1 cellular context compared by ENCODE assay signal in the genomic region with DNA sequence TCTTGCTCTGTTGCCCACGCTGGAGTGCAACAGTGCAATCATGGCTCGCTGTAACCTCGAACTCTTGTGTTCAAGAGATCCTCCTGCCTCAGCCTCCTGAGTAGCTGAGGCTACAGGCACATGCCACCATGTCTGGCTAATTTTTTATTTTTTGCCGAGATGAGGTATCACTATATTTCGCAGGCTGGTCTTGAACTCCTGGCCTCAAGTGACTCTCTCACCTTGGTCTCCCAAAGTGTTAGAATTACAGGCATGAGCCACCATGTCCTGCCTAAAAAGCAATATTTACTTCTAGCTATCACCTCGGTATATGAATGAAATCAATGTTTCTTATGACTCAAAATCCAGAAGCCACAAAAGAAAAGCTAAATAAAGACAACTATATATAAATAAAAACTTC.
A peak's percentile ranks its signal among the peaks of the same experiment; 100 is the strongest.
TF ChIP-seq lines count a peak whose summit lies in the region.

No MANE protein-coding gene starts in this region.

TF ChIP-seq in GM12878, 131 proteins besides CTCF, POLR2A, EP300 and RAD21:
- TF ChIP-seq NBN (IDR thresholded peaks at IDR 0.05) (no peak), SMARCA5 (IDR thresholded peaks at IDR 0.05) (0 out of 2 replicates have a peak, but pooled peaks have one; percentile 35), FOXM1 (IDR thresholded peaks at IDR 0.05; ENCODE audit: low read depth, low read length) (no peak), MEF2A (IDR thresholded peaks at IDR 0.05; ENCODE audit: insufficient read depth, low read depth, low read length) (peak; percentile 49; the same call in 1 of the 2 replicates), JUNB (IDR thresholded peaks at IDR 0.05) (no peak), NFXL1 (IDR thresholded peaks at IDR 0.05; ENCODE audit: borderline replicate concordance) (no peak), SUPT20H (IDR thresholded peaks at IDR 0.05; ENCODE audit: borderline replicate concordance, control insufficient read depth, low read depth, low read length) (no peak), IKZF2 (IDR thresholded peaks at IDR 0.05) (no peak), NFIC (IDR thresholded peaks at IDR 0.05; ENCODE audit: low read depth, low read length) (0 out of 2 replicates have a peak, but pooled peaks have one; percentile 10), MYC (IDR thresholded peaks at IDR 0.05; ENCODE audit: insufficient read depth, insufficient read length, insufficient replicate concordance, low read length, severe bottlenecking) (no peak), KLF5 (IDR thresholded peaks at IDR 0.05; ENCODE audit: partially characterized antibody) (no peak), ASH2L (IDR thresholded peaks at IDR 0.05; ENCODE audit: borderline replicate concordance, low read depth) (no peak), SPI1 (IDR thresholded peaks at IDR 0.05; ENCODE audit: borderline replicate concordance, insufficient read depth, low read depth, low read length) (no peak)
- TF ChIP-seq, protein P1, sequence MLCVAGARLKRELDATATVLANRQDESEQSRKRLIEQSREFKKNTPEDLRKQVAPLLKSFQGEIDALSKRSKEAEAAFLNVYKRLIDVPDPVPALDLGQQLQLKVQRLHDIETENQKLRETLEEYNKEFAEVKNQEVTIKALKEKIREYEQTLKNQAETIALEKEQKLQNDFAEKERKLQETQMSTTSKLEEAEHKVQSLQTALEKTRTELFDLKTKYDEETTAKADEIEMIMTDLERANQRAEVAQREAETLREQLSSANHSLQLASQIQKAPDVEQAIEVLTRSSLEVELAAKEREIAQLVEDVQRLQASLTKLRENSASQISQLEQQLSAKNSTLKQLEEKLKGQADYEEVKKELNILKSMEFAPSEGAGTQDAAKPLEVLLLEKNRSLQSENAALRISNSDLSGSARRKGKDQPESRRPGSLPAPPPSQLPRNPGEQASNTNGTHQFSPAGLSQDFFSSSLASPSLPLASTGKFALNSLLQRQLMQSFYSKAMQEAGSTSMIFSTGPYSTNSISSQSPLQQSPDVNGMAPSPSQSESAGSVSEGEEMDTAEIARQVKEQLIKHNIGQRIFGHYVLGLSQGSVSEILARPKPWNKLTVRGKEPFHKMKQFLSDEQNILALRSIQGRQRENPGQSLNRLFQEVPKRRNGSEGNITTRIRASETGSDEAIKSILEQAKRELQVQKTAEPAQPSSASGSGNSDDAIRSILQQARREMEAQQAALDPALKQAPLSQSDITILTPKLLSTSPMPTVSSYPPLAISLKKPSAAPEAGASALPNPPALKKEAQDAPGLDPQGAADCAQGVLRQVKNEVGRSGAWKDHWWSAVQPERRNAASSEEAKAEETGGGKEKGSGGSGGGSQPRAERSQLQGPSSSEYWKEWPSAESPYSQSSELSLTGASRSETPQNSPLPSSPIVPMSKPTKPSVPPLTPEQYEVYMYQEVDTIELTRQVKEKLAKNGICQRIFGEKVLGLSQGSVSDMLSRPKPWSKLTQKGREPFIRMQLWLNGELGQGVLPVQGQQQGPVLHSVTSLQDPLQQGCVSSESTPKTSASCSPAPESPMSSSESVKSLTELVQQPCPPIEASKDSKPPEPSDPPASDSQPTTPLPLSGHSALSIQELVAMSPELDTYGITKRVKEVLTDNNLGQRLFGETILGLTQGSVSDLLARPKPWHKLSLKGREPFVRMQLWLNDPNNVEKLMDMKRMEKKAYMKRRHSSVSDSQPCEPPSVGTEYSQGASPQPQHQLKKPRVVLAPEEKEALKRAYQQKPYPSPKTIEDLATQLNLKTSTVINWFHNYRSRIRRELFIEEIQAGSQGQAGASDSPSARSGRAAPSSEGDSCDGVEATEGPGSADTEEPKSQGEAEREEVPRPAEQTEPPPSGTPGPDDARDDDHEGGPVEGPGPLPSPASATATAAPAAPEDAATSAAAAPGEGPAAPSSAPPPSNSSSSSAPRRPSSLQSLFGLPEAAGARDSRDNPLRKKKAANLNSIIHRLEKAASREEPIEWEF (IDR thresholded peaks at IDR 0.05; ENCODE audit: insufficient replicate concordance, low read depth, low read length) = no peak
- TF ChIP-seq, protein P2, sequence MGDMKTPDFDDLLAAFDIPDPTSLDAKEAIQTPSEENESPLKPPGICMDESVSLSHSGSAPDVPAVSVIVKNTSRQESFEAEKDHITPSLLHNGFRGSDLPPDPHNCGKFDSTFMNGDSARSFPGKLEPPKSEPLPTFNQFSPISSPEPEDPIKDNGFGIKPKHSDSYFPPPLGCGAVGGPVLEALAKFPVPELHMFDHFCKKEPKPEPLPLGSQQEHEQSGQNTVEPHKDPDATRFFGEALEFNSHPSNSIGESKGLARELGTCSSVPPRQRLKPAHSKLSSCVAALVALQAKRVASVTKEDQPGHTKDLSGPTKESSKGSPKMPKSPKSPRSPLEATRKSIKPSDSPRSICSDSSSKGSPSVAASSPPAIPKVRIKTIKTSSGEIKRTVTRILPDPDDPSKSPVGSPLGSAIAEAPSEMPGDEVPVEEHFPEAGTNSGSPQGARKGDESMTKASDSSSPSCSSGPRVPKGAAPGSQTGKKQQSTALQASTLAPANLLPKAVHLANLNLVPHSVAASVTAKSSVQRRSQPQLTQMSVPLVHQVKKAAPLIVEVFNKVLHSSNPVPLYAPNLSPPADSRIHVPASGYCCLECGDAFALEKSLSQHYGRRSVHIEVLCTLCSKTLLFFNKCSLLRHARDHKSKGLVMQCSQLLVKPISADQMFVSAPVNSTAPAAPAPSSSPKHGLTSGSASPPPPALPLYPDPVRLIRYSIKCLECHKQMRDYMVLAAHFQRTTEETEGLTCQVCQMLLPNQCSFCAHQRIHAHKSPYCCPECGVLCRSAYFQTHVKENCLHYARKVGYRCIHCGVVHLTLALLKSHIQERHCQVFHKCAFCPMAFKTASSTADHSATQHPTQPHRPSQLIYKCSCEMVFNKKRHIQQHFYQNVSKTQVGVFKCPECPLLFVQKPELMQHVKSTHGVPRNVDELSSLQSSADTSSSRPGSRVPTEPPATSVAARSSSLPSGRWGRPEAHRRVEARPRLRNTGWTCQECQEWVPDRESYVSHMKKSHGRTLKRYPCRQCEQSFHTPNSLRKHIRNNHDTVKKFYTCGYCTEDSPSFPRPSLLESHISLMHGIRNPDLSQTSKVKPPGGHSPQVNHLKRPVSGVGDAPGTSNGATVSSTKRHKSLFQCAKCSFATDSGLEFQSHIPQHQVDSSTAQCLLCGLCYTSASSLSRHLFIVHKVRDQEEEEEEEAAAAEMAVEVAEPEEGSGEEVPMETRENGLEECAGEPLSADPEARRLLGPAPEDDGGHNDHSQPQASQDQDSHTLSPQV (IDR thresholded peaks at IDR 0.05) = no peak
- TF ChIP-seq, protein P3, sequence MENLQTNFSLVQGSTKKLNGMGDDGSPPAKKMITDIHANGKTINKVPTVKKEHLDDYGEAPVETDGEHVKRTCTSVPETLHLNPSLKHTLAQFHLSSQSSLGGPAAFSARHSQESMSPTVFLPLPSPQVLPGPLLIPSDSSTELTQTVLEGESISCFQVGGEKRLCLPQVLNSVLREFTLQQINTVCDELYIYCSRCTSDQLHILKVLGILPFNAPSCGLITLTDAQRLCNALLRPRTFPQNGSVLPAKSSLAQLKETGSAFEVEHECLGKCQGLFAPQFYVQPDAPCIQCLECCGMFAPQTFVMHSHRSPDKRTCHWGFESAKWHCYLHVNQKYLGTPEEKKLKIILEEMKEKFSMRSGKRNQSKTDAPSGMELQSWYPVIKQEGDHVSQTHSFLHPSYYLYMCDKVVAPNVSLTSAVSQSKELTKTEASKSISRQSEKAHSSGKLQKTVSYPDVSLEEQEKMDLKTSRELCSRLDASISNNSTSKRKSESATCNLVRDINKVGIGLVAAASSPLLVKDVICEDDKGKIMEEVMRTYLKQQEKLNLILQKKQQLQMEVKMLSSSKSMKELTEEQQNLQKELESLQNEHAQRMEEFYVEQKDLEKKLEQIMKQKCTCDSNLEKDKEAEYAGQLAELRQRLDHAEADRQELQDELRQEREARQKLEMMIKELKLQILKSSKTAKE (IDR thresholded peaks at IDR 0.05; ENCODE audit: low read depth, poor library complexity, severe bottlenecking) = no peak
- TF ChIP-seq, protein P4, sequence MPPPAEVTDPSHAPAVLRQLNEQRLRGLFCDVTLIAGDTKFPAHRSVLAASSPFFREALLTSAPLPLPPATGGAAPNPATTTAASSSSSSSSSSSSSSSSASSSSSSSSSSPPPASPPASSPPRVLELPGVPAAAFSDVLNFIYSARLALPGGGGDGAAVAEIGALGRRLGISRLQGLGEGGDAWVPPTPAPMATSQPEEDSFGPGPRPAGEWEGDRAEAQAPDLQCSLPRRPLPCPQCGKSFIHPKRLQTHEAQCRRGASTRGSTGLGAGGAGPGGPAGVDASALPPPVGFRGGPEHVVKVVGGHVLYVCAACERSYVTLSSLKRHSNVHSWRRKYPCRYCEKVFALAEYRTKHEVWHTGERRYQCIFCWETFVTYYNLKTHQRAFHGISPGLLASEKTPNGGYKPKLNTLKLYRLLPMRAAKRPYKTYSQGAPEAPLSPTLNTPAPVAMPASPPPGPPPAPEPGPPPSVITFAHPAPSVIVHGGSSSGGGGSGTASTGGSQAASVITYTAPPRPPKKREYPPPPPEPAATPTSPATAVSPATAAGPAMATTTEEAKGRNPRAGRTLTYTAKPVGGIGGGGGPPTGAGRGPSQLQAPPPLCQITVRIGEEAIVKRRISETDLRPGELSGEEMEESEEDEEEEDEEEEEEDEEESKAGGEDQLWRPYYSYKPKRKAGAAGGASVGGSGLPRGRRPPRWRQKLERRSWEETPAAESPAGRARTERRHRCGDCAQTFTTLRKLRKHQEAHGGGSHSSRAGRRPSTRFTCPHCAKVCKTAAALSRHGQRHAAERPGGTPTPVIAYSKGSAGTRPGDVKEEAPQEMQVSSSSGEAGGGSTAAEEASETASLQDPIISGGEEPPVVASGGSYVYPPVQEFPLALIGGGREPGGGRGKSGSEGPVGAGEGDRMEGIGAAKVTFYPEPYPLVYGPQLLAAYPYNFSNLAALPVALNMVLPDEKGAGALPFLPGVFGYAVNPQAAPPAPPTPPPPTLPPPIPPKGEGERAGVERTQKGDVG (CRISPR knock-in tag; IDR thresholded peaks at IDR 0.05) = no peak
